31 cellular contexts compared by ENCODE assay signal in the genomic region with DNA sequence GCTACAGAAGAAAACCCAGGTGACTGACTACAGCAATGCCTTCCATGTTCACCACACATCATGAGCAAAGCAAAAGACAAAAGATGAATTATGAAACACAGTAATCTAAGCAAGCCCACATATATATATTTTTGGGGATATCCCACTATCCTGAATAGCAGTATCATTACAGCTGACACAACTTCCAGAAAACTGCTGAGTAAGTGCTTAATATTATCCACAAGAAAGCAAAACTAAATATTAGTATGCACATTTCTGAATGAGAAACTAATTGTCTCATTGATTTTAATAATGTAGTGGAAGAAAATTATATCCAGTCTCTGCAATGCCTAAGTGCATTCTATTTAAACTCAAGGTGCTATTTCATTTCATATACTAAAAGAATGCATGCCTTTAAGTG.
"Had no signal": no experiment of that assay in that cellular context is flagged by ENCODE, and none has a peak within 500 bp of the region (broad histone marks: within the 10 kb centered on the region; RNA-seq: fewer than 3 reads in every experiment).

No MANE protein-coding gene starts in this region.

- H3K9ac ChIP-seq: neural progenitor cell, parathyroid adenoma had no signal

- H3K27me3 ChIP-seq: ovary, suprapubic skin, testis, tibial artery, upper lobe of right lung, uterus had no signal

- ATAC-seq: natural killer cell; psoas muscle; right cardiac atrium; sciatic nerve; stimulated activated memory B cell treated with anti-CD40 and anti-IgM and Interleukin-4, amounts not matched to agents 10 μg/mL and 1 μg/mL and 100 μg/mL, for 72 hours; stimulated activated naive CD8-positive, alpha-beta T cell treated with anti-CD3 and anti-CD28 coated beads, Interleukin-15, amount 100 ng/mL, for 72 hours; stimulated activated naive CD8-positive, alpha-beta T cell treated with anti-CD3 and anti-CD28 coated beads, Interleukin-15, Interleukin-2, amounts not matched to agents 100 U/mL and 50 U/mL, for 24 hours; upper lobe of right lung had no signal

- H3K36me3 ChIP-seq: neural progenitor cell, ovary, spleen, suprapubic skin, tibial artery, transverse colon, upper lobe of right lung, uterus had no signal

- H3K4me1 ChIP-seq: neural progenitor cell, parathyroid adenoma, psoas muscle, spleen, suprapubic skin, testis, tibial artery, transverse colon, upper lobe of right lung, uterus had no signal

- H3K36me3 Mint-ChIP-seq: natural killer cell; neural progenitor cell; stimulated activated memory B cell treated with anti-CD40 and anti-IgM and Interleukin-4, amounts not matched to agents 10 μg/mL and 1 μg/mL and 100 μg/mL, for 72 hours; type B pancreatic cell had no signal

- H2AFZ ChIP-seq: neural progenitor cell, parathyroid adenoma had no signal

- H3K27me3 Mint-ChIP-seq: progenitor cell of endocrine pancreas had no signal

- H3K4me1 Mint-ChIP-seq: natural killer cell; nephron; stimulated activated memory B cell treated with anti-CD40 and anti-IgM and Interleukin-4, amounts not matched to agents 10 μg/mL and 1 μg/mL and 100 μg/mL, for 72 hours; stimulated activated naive CD8-positive, alpha-beta T cell treated with anti-CD3 and anti-CD28 coated beads, Interleukin-15, amount 100 ng/mL, for 72 hours had no signal

- H3K9me3 Mint-ChIP-seq: natural killer cell; stimulated activated memory B cell treated with anti-CD40 and anti-IgM and Interleukin-4, amounts not matched to agents 10 μg/mL and 1 μg/mL and 100 μg/mL, for 72 hours; stimulated activated naive CD8-positive, alpha-beta T cell treated with anti-CD3 and anti-CD28 coated beads, Interleukin-15, amount 100 ng/mL, for 72 hours had no signal

- H3K79me2 ChIP-seq: parathyroid adenoma had no signal

- H3K4me2 ChIP-seq: neural progenitor cell, smooth muscle cell had no signal

- DNase-seq: natural killer cell; occipital lobe; ovary; posterior cingulate gyrus; psoas muscle; right cardiac atrium; spleen; stimulated activated CD4-positive, alpha-beta T cell treated with anti-CD3 and anti-CD28 coated beads, Interleukin-12 subunit alpha, Interleukin-12 subunit beta, amount 100 ng/mL, for 4 hours; stimulated activated CD4-positive, alpha-beta T cell treated with anti-CD3 and anti-CD28 coated beads, Interleukin-1b, Interleukin-23, amount 100 ng/mL, for 48 hours; stimulated activated CD4-positive, alpha-beta T cell treated with anti-CD3 and anti-CD28 coated beads, Interleukin-4, amount 100 ng/mL, for 1 hour; stimulated activated CD4-positive, alpha-beta T cell treated with anti-CD3 and anti-CD28 coated beads, Interleukin-4, amount 100 ng/mL, for 4 hours; stimulated activated CD8-positive, alpha-beta memory T cell treated with anti-CD3 and anti-CD28 coated beads, Interleukin-4, amount 100 ng/mL, for 48 hours; stimulated activated naive CD4-positive, alpha-beta T cell; stimulated activated naive CD8-positive, alpha-beta T cell treated with anti-CD3 and anti-CD28 coated beads, Interleukin-15, amount 100 ng/mL, for 72 hours; stimulated activated naive CD8-positive, alpha-beta T cell treated with anti-CD3 and anti-CD28 coated beads, Interleukin-15, Interleukin-2, amounts not matched to agents 100 U/mL and 50 U/mL, for 24 hours; substantia nigra; testis; tibial artery; transverse colon; upper lobe of right lung; uterus had no signal

- H3K4me3 Mint-ChIP-seq: natural killer cell; nephron; neural progenitor cell; stimulated activated memory B cell treated with anti-CD40 and anti-IgM and Interleukin-4, amounts not matched to agents 10 μg/mL and 1 μg/mL and 100 μg/mL, for 72 hours; stimulated activated naive CD8-positive, alpha-beta T cell treated with anti-CD3 and anti-CD28 coated beads, Interleukin-15, amount 100 ng/mL, for 72 hours; type B pancreatic cell had no signal

- H3K4me3 ChIP-seq: neural progenitor cell, ovary, psoas muscle, skin epidermis, smooth muscle cell, spleen, suprapubic skin, testis, tibial artery, transverse colon, upper lobe of right lung, uterus had no signal

- H3K27ac ChIP-seq: neural progenitor cell, ovary, parathyroid adenoma, psoas muscle, skin epidermis, spleen, suprapubic skin, testis, tibial artery, transverse colon, upper lobe of right lung, uterus had no signal

- H3K9me3 ChIP-seq: ovary, psoas muscle, spleen, suprapubic skin, testis, tibial artery, transverse colon, upper lobe of right lung, uterus had no signal

- H3K27ac Mint-ChIP-seq: natural killer cell; nephron; neural progenitor cell; progenitor cell of endocrine pancreas; stimulated activated memory B cell treated with anti-CD40 and anti-IgM and Interleukin-4, amounts not matched to agents 10 μg/mL and 1 μg/mL and 100 μg/mL, for 72 hours; stimulated activated naive CD8-positive, alpha-beta T cell treated with anti-CD3 and anti-CD28 coated beads, Interleukin-15, amount 100 ng/mL, for 72 hours; type B pancreatic cell had no signal
